Comparison of ENCODE assay signal across 14 cellular contexts in the genomic region with DNA sequence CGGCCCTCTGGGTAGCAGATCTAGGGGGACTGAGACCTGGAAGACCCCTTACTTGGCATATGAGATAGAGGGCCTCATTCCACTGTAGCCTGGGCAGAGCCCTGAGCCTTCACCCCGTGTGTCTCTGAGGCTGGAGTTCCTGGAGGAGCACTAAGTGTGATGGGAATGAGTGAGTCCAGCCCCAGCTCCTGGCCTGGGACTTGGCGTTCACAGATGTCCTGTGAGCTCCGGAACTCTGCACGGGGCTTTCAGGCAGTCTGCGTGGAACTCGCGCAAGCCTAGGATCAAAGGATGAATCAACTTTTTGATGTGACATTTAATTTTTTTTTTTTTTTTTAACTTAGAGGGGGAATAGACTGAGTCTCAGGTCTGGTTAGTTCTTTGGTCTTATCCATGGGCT. TPM values are rescaled to one million over a fixed set of nuclear protein-coding genes. Genes with fewer than 3 reads are reported as not detected.
A peak's percentile ranks its signal among the peaks of the same experiment; 100 is the strongest.
DNase-seq lines count a peak whose midpoint lies in the region; ATAC-seq and TF ChIP-seq lines count a peak whose summit lies in the region.
"Had no signal": no experiment of that assay in that cellular context is flagged by ENCODE, and none has a peak within 500 bp of the region (broad histone marks: within the 10 kb centered on the region; RNA-seq: fewer than 3 reads in every experiment).

No MANE protein-coding gene starts in this region.

- H3K4me1 Mint-ChIP-seq in activated CD4-positive, alpha-beta T cell treated with anti-CD3 and anti-CD28 coated beads, Interleukin-2, amount 10 ng/mL, durations not matched to agents 24 days and 14 days, result peaks cover 8% of the 10 kb centered on the region

- no peak overlapping the region for H2AFZ ChIP-seq in hepatocyte

- no peaks in the 10 kb centered on the region for H3K9me3 ChIP-seq in hepatocyte (ENCODE audit: low read depth)
- H3K9me3 ChIP-seq in sigmoid colon, result no peaks in the 10 kb centered on the region
- H3K9me3 ChIP-seq: breast epithelium had no signal

- no peak for ATAC-seq in HG02759 (IDR thresholded peaks at IDR 0.05; ENCODE audit: unreplicated experiment)
- no peak for ATAC-seq in GM21576 (IDR thresholded peaks at IDR 0.05; ENCODE audit: unreplicated experiment)
- ATAC-seq: esophagus mucosa, K562 had no signal

- H3K9me3 Mint-ChIP-seq in activated CD4-positive, alpha-beta T cell treated with anti-CD3 and anti-CD28 coated beads, Interleukin-2, amount 10 ng/mL, durations not matched to agents 24 days and 14 days, result no peaks in the 10 kb centered on the region

- H3K36me3 ChIP-seq in hepatocyte (replicated peaks; ENCODE audit: insufficient read depth, low read depth) (no peaks in the 10 kb centered on the region), sigmoid colon (no peaks in the 10 kb centered on the region)
- H3K36me3 ChIP-seq: breast epithelium had no signal

- 52% methylated on average over 7 of the region's 8 CpGs for WGBS in hepatocyte (ENCODE audit: low lambda C conversion rate, missing lambda C conversion rate)
- WGBS in sigmoid colon, 2 donors, result 76 to 87% methylated on average over 8 of the region's 8 CpGs

- TF ChIP-seq EP300 in sigmoid colon (IDR thresholded peaks at IDR 0.05), result no peak

- no peaks in the 10 kb centered on the region for H3K9me2 ChIP-seq in hepatocyte (replicated peaks; ENCODE audit: insufficient read depth)

- H3K27me3 ChIP-seq in hepatocyte (peaks cover 7% of the 10 kb centered on the region), sigmoid colon (no peaks in the 10 kb centered on the region)

- no peak overlapping the region for H3K27ac Mint-ChIP-seq in activated CD4-positive, alpha-beta T cell treated with anti-CD3 and anti-CD28 coated beads, Interleukin-2, amount 10 ng/mL, durations not matched to agents 24 days and 14 days

- H3K27me3 Mint-ChIP-seq in activated CD4-positive, alpha-beta T cell treated with anti-CD3 and anti-CD28 coated beads, Interleukin-2, amount 10 ng/mL, durations not matched to agents 24 days and 14 days, result peaks cover 44% of the 10 kb centered on the region

- peak; percentile 10 for DNase-seq in DMS53 (lab: John Stamatoyannopoulos, UW)
- no peak for DNase-seq in DMS53 treated with DMSO at 0.1 percent for 48 hours (lab: John Stamatoyannopoulos, UW; ENCODE audit: unreplicated experiment)
- peak; percentile 62 for DNase-seq in activated CD4-positive, alpha-beta T cell treated with anti-CD3 and anti-CD28 coated beads, Interleukin-2, amount 10 ng/mL, durations not matched to agents 24 days and 14 days
- no peak for DNase-seq in hepatocyte (ENCODE audit: low spot score)
- peak; percentile 78 for DNase-seq in sigmoid colon
- DNase-seq in erythroblast (lab: John Stamatoyannopoulos, UW), result no peak
- DNase-seq: DMS79, NCI-H187 had no signal

- H4K20me1 ChIP-seq in hepatocyte (ENCODE audit: insufficient read depth, poor library complexity, severe bottlenecking), result no peaks in the 10 kb centered on the region

- peak overlapping the region; percentile 75 for H3K4me3 Mint-ChIP-seq in activated CD4-positive, alpha-beta T cell treated with anti-CD3 and anti-CD28 coated beads, Interleukin-2, amount 10 ng/mL, durations not matched to agents 24 days and 14 days

- TF ChIP-seq POLR2A in sigmoid colon (IDR thresholded peaks at IDR 0.05) (no peak), erythroblast (IDR thresholded peaks at IDR 0.05; ENCODE audit: low read length) (no peak)

- TF ChIP-seq CTCF in hepatocyte (IDR thresholded peaks at IDR 0.05; ENCODE audit: poor library complexity) (no peak), sigmoid colon (IDR thresholded peaks at IDR 0.05) (no peak)

- H3K4me1 ChIP-seq in hepatocyte (ENCODE audit: insufficient read depth), result peaks cover 10% of the 10 kb centered on the region
- peaks cover 0 to 30% (median 23%) of the 10 kb centered on the region in 4 donors for H3K4me1 ChIP-seq in sigmoid colon
- H3K4me1 ChIP-seq: breast epithelium had no signal

- H3K27ac ChIP-seq in hepatocyte (no peak overlapping the region), sigmoid colon (peak overlapping the region; percentile 74 to 87 (median 82))
- H3K27ac ChIP-seq: 22Rv1, breast epithelium had no signal

- H3K4me3 ChIP-seq in hepatocyte (no peak overlapping the region), sigmoid colon (peak overlapping the region; percentile 55 to 97 (median 78))
- H3K4me3 ChIP-seq: K562 had no signal

- no peaks in the 10 kb centered on the region for H3K36me3 Mint-ChIP-seq in activated CD4-positive, alpha-beta T cell treated with anti-CD3 and anti-CD28 coated beads, Interleukin-2, amount 10 ng/mL, durations not matched to agents 24 days and 14 days (ENCODE audit: low read depth)

- peak overlapping the region; percentile 95 for H3K4me2 ChIP-seq in hepatocyte

- intact Hi-C loops in activated CD4-positive, alpha-beta T cell treated with anti-CD3 and anti-CD28 coated beads, Interleukin-2, amount 10 ng/mL, durations not matched to agents 24 days and 14 days (cut with micrococcal nuclease), result no loop called here
- intact Hi-C loops in sigmoid colon (cut with DNase I), result no loop called here

- H3K79me2 ChIP-seq in hepatocyte, result peaks cover 10% of the 10 kb centered on the region

RNA-seq across cellular contexts. Expression of a gene that starts 1.8 kb away (rescaled TPM):
- 0.77 and 1.7 TPM in 2 replicates for total RNA-seq in activated CD4-positive, alpha-beta T cell treated with anti-CD3 and anti-CD28 coated beads, Interleukin-2, amount 10 ng/mL, durations not matched to agents 24 days and 14 days
- total RNA-seq in hepatocyte (4.1 and 5.9 TPM in 2 replicates), sigmoid colon (10 to 100 TPM in 3 of 4 donors, 1 to 10 TPM in 1; 6.7 to 18.0 (median 11.5) TPM)
- polyA plus RNA-seq in hepatocyte (23.0 and 26.3 TPM in 2 replicates), sigmoid colon (1 to 10 TPM in 2 of 3 donors, under 1 TPM in 1; under 0.01 to 2.8 (median 1.5) TPM)

Comparison
In these comparisons a context has a peak if more than half of its experiments do, and no peak if none do; other contexts are left out.
1. DNase-seq: peak in DMS53 (single experiment), activated CD4-positive, alpha-beta T cell treated with anti-CD3 and anti-CD28 coated beads, Interleukin-2, amount 10 ng/mL, durations not matched to agents 24 days and 14 days (single experiment) and sigmoid colon (single experiment); none in DMS53 treated with DMSO at 0.1 percent for 48 hours (single experiment), hepatocyte (single experiment) and erythroblast (0 of 2).